13 cellular contexts compared by ENCODE assay signal in genomic region chr2:143553261-143553660, GRCh38.
A peak's percentile ranks its signal among the peaks of the same experiment; 100 is the strongest.
DNase-seq lines count a peak whose midpoint lies in the region; ATAC-seq and TF ChIP-seq lines count a peak whose summit lies in the region.
"Had no signal": no experiment of that assay in that cellular context is flagged by ENCODE, and none has a peak within 500 bp of the region (broad histone marks: within the 10 kb centered on the region; RNA-seq: fewer than 3 reads in every experiment).

No MANE protein-coding gene starts in this region.

- no peaks in the 10 kb centered on the region for H3K4me1 Mint-ChIP-seq in Caco-2 (ENCODE audit: low read depth, unreplicated experiment)

- H3K27ac Mint-ChIP-seq in Caco-2 (ENCODE audit: unreplicated experiment) = no peak overlapping the region
- H3K27ac Mint-ChIP-seq: progenitor cell of endocrine pancreas had no signal

- no peak overlapping the region for H4K8ac ChIP-seq in trophoblast cell (ENCODE audit: low read depth, low read length)

- no peak overlapping the region for H2BK120ac ChIP-seq in trophoblast cell (ENCODE audit: insufficient read depth, low read length, poor library complexity)

- TF ChIP-seq CTCF in osteoblast (IDR thresholded peaks at IDR 0.05; ENCODE audit: extremely low read depth, low read depth, low read length) (no peak), Caco-2 (IDR thresholded peaks at IDR 0.05; ENCODE audit: insufficient read depth in 1 of 2, low read depth in 1 of 2, low read length in 1 of 2, severe bottlenecking in 1 of 2, unreplicated experiment in 1 of 2) (no peak)

- no peaks in the 10 kb centered on the region for H4K20me1 ChIP-seq in osteoblast (ENCODE audit: insufficient read depth, low read length)

- POLR2A ChIA-PET in Caco-2 (lab: Charles Lee) = no interaction called here

- H3K9me3 Mint-ChIP-seq in Caco-2 (ENCODE audit: unreplicated experiment) = no peaks in the 10 kb centered on the region

- no peak overlapping the region for H3K18ac ChIP-seq in trophoblast cell (ENCODE audit: low read length)

- no TSS peak for BruUV-seq in Caco-2 (replicated peaks; lab: Mats Ljungman, UMichigan)

- CTCF ChIA-PET in Caco-2 (lab: Charles Lee) = no interaction called here

- no peak overlapping the region for H3K4me3 ChIP-seq in osteoblast (ENCODE audit: insufficient read depth, low read length)
- H3K4me3 ChIP-seq in trophoblast cell (ENCODE audit: low read depth, low read length) = no peak overlapping the region
- no peak overlapping the region for H3K4me3 ChIP-seq in Caco-2 (ENCODE audit: low read depth, low read length)

- H2AFZ ChIP-seq in osteoblast (ENCODE audit: low read length) (no peak overlapping the region), trophoblast cell (ENCODE audit: insufficient read depth, low read length, poor library complexity) (no peak overlapping the region)

- no peak overlapping the region for H4K12ac ChIP-seq in trophoblast cell (ENCODE audit: low read depth, low read length)

- H3K27me3 ChIP-seq in osteoblast (ENCODE audit: insufficient read depth, low read length) (no peaks in the 10 kb centered on the region), trophoblast cell (ENCODE audit: insufficient read depth, low read length) (no peaks in the 10 kb centered on the region), Caco-2 (replicated peaks; ENCODE audit: control insufficient read depth, insufficient read depth, low read length) (no peaks in the 10 kb centered on the region; the same call in 1 of the 2 replicates)

- H2AK5ac ChIP-seq in trophoblast cell (ENCODE audit: low read length) = no peak overlapping the region

- no peak for DNase-seq in activated CD4-positive, CD25-positive, alpha-beta regulatory T cell (lab: John Stamatoyannopoulos, UW)
- DNase-seq in LHCN-M2 (ENCODE audit: low read depth) (peak; percentile 58), osteoblast (ENCODE audit: insufficient read length, low spot score, missing footprints) (peak; percentile 18), trophoblast cell (no peak), NCI-H1417 treated with DMSO at 0.1 percent for 48 hours (lab: John Stamatoyannopoulos, UW) (no peak), Caco-2 (no peak)
- DNase-seq: activated gamma-delta T cell treated with Interleukin-2 at 50 U/mL for 16 hours, NCI-H1105 treated with DMSO at 0.1 percent for 48 hours, NCI-H524 treated with DMSO at 0.1 percent for 48 hours had no signal

- no peak overlapping the region for H3K4me2 ChIP-seq in osteoblast (ENCODE audit: insufficient read depth, low read length)
- H3K4me2 ChIP-seq in trophoblast cell (ENCODE audit: low read length) = no peak overlapping the region

- H2BK5ac ChIP-seq in trophoblast cell (ENCODE audit: low read depth, low read length, poor library complexity) = no peak overlapping the region

- no peak overlapping the region for H2BK12ac ChIP-seq in trophoblast cell (ENCODE audit: low read length)

- H3K23ac ChIP-seq in trophoblast cell (ENCODE audit: low read length) = no peak overlapping the region

- H3K14ac ChIP-seq in trophoblast cell (ENCODE audit: low read length) = no peak overlapping the region

- no peak overlapping the region for H3K9ac ChIP-seq in trophoblast cell (ENCODE audit: low read length)

- H3K4ac ChIP-seq in trophoblast cell (ENCODE audit: low read depth, low read length) = no peak overlapping the region

- H3K79me1 ChIP-seq in trophoblast cell (ENCODE audit: low read length) = no peaks in the 10 kb centered on the region

- peaks cover 5% of the 10 kb centered on the region for H3K4me1 ChIP-seq in osteoblast (ENCODE audit: insufficient read depth, low read length)
- H3K4me1 ChIP-seq in trophoblast cell (ENCODE audit: control insufficient read depth in 1 of 2, insufficient read depth in 2 of 2, low read length in 2 of 2) = peaks cover 0 to 2% of the 10 kb centered on the region in 2 experiments
- H3K4me1 ChIP-seq in Caco-2 = no peaks in the 10 kb centered on the region

- H3K9me3 ChIP-seq in osteoblast (ENCODE audit: low read depth, low read length) (no peaks in the 10 kb centered on the region), trophoblast cell (ENCODE audit: insufficient read depth, low read depth, low read length) (no peaks in the 10 kb centered on the region), Caco-2 (no peaks in the 10 kb centered on the region)

- H3K4me3 Mint-ChIP-seq in Caco-2 (ENCODE audit: unreplicated experiment) = no peak overlapping the region

- H3K36me3 ChIP-seq in osteoblast (ENCODE audit: insufficient read depth, low read length) (no peaks in the 10 kb centered on the region), trophoblast cell (ENCODE audit: control insufficient read depth in 1 of 2, insufficient read depth in 2 of 2, low read length in 2 of 2) (no peaks in the 10 kb centered on the region), Caco-2 (ENCODE audit: control insufficient read depth, insufficient read depth, low read length) (no peaks in the 10 kb centered on the region)

- no peak overlapping the region for H4K91ac ChIP-seq in trophoblast cell (ENCODE audit: low read depth, low read length)

- no peaks in the 10 kb centered on the region for H3K36me3 Mint-ChIP-seq in Caco-2 (ENCODE audit: insufficient read depth, unreplicated experiment)

- H3K27me3 Mint-ChIP-seq in Caco-2 (ENCODE audit: insufficient read depth, unreplicated experiment) = peaks cover 3% of the 10 kb centered on the region
- H3K27me3 Mint-ChIP-seq: progenitor cell of endocrine pancreas had no signal

- no peak overlapping the region for H3K27ac ChIP-seq in osteoblast (ENCODE audit: low read depth, low read length)
- no peak overlapping the region for H3K27ac ChIP-seq in trophoblast cell (ENCODE audit: low read depth, low read length)

- ATAC-seq in activated CD4-positive, CD25-positive, alpha-beta regulatory T cell treated with anti-CD3 and anti-CD28 coated beads, Interleukin-2, amount 50 U/mL, for 24 hours = peak; percentile 63 to 76
- ATAC-seq in GM21717 (IDR thresholded peaks at IDR 0.05; ENCODE audit: unreplicated experiment) = peak; percentile 64
- ATAC-seq: Right ventricle myocardium inferior had no signal

- H3K79me2 ChIP-seq in osteoblast (ENCODE audit: insufficient read depth, low read length) = no peaks in the 10 kb centered on the region
- H3K79me2 ChIP-seq in trophoblast cell (ENCODE audit: control insufficient read depth, insufficient read depth, low read length, poor library complexity) = no peaks in the 10 kb centered on the region

- no CpG with 5 or more reads among the region's 3 CpGs for WGBS in trophoblast cell (ENCODE audit: extremely low coverage, insufficient coverage, insufficient read length)

- intact Hi-C loops in Caco-2 (cut with micrococcal nuclease; ENCODE audit: unreplicated experiment) = no loop called here

Comparison
In these comparisons a context has a peak if more than half of its experiments do, and no peak if none do; other contexts are left out.
1. DNase-seq: peak in LHCN-M2 (single experiment) and osteoblast (single experiment); none in activated CD4-positive, CD25-positive, alpha-beta regulatory T cell (0 of 4), trophoblast cell (0 of 2), NCI-H1417 treated with DMSO at 0.1 percent for 48 hours (single experiment) and Caco-2 (0 of 2).